8 cellular contexts compared by ENCODE assay signal in the genomic region with DNA sequence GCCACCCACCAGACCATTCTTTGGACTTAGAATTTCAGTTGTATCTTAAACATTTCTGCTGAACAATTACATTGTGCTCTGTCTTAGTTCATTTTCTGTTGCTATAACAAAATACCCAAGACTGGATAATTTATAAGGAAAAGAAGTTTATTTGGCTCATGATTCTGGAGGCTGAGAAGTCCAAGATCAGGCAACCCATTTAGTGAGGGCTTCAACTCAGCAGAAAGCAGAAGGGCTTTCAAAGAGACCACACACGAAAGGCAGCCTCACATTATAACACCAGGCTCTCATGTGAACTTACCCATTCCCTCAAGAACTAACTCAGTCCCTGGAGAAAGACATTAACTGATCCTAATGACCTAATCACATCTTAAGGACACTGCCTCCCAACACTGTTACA.
"Had no signal": no experiment of that assay in that cellular context is flagged by ENCODE, and none has a peak within 500 bp of the region (broad histone marks: within the 10 kb centered on the region; RNA-seq: fewer than 3 reads in every experiment).

No MANE protein-coding gene starts in this region.

- ATAC-seq: GM23338, HCT116, K562 had no signal

- H3K36me3 ChIP-seq: HAP-1 had no signal

- H2AFZ ChIP-seq: GM23338 had no signal

- H3K4me2 ChIP-seq: GM23338 had no signal

- H3K4me3 ChIP-seq: GM23338, HAP-1, K562 had no signal

- FAIRE-seq: K562 had no signal

- H3K9me3 ChIP-seq: HAP-1 had no signal

- DNase-seq: H7, HFFc6, IMR-90, KG1 had no signal
